Comparison of ENCODE assay signal across 1 cellular context in the genomic region with DNA sequence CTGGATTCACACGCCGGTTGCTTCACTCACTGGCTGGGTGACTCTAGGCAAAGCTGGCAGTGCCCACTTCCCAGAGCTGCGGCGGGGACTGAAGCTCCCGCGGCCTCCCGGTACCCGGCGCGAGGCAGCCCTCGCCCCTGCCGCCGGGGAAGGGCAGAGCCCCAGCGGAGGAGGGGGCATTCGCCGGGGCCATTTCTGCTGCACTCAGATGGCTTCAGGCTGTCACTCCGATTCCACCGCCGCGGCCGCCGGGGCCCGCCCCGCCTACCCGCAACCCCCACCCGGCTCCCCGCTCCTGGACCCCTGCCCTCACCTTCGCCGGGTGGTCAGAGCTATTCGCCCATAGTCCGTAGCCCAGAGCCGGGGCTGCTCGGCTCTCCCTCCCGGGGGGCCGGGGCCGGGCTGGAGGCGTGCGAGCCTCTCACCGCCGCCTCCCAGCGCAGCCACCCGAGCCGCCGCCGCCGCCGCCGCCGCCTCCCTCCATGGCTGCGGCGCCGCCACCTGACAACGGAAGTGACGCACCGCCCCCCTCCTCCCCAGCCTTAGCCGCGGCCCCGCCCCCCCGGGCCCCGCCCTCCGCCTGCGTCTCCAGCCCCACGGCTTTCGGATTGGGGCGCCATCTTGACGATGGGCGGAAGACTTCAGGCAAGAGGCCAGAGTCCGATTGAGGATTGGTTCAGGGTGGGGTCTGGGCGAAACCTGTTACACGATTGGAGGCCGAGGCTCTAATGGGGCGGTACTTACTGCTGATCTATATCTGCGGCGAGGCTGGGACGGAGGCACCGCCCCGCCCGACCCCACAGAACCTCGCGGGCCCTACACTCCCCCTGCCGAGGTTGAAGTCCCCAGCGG.
TF ChIP-seq lines count a peak whose summit lies in the region.

A gene with protein sequence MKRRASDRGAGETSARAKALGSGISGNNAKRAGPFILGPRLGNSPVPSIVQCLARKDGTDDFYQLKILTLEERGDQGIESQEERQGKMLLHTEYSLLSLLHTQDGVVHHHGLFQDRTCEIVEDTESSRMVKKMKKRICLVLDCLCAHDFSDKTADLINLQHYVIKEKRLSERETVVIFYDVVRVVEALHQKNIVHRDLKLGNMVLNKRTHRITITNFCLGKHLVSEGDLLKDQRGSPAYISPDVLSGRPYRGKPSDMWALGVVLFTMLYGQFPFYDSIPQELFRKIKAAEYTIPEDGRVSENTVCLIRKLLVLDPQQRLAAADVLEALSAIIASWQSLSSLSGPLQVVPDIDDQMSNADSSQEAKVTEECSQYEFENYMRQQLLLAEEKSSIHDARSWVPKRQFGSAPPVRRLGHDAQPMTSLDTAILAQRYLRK (minus strand): TSS at position 515 of the 852 bp plus-strand sequence. CDS start 24,592 bp downstream, outside the sequence.

TF ChIP-seq in HepG2, 621 proteins besides CTCF, POLR2A, EP300 and RAD21 (continued from another document and continues in another):
- TF ChIP-seq DZIP1 (CRISPR knock-in tag; IDR thresholded peaks at IDR 0.05) (no peak), ATF4 (CRISPR knock-in tag; IDR thresholded peaks at IDR 0.05) (no peak), IRF9 (CRISPR knock-in tag; IDR thresholded peaks at IDR 0.05; ENCODE audit: borderline replicate concordance) (no peak), SMAD1 (CRISPR knock-in tag; IDR thresholded peaks at IDR 0.05; ENCODE audit: borderline replicate concordance, low read depth) (no peak), ZNF660 (CRISPR knock-in tag; IDR thresholded peaks at IDR 0.05; ENCODE audit: borderline replicate concordance, low read depth) (no peak), ZBTB43 (CRISPR knock-in tag; conservative IDR thresholded peaks at IDR 0.05) (no peak), MIER2 (CRISPR knock-in tag; IDR thresholded peaks at IDR 0.05) (no peak), ZNF484 (CRISPR knock-in tag; IDR thresholded peaks at IDR 0.05; ENCODE audit: borderline replicate concordance, low read depth) (no peak), DR1 (CRISPR knock-in tag; IDR thresholded peaks at IDR 0.05) (no peak), RBFOX2 (IDR thresholded peaks at IDR 0.05; ENCODE audit: low read depth, low read length) (peak; percentile 81), KDM2A (CRISPR knock-in tag; IDR thresholded peaks at IDR 0.05; ENCODE audit: borderline replicate concordance, low read depth) (peak; percentile 29; the same call in 1 of the 2 replicates), EEA1 (CRISPR knock-in tag; IDR thresholded peaks at IDR 0.05; ENCODE audit: borderline replicate concordance) (no peak), YY1 (IDR thresholded peaks at IDR 0.05; ENCODE audit: insufficient read depth, insufficient replicate concordance, low read depth, low read length) (peak; percentile 98), ZNF709 (CRISPR knock-in tag; IDR thresholded peaks at IDR 0.05) (no peak), ZNF777 (CRISPR knock-in tag; IDR thresholded peaks at IDR 0.05) (no peak), GFI1 (CRISPR knock-in tag; IDR thresholded peaks at IDR 0.05; ENCODE audit: borderline replicate concordance) (no peak), NCOA1 (CRISPR knock-in tag; IDR thresholded peaks at IDR 0.05) (no peak), ZBTB25 (CRISPR knock-in tag; IDR thresholded peaks at IDR 0.05) (0 out of 2 replicates have a peak, but pooled peaks have one; percentile 13), CENPX (CRISPR knock-in tag; IDR thresholded peaks at IDR 0.05) (no peak), ZNF124 (CRISPR knock-in tag; IDR thresholded peaks at IDR 0.05) (no peak), TOE1 (CRISPR knock-in tag; IDR thresholded peaks at IDR 0.05) (no peak), ZNF382 (CRISPR knock-in tag; IDR thresholded peaks at IDR 0.05; ENCODE audit: borderline replicate concordance) (no peak), SAP130 (CRISPR knock-in tag; IDR thresholded peaks at IDR 0.05; ENCODE audit: low read depth) (peak; percentile 67), PAF1 (CRISPR knock-in tag; IDR thresholded peaks at IDR 0.05) (no peak), NFE2L2 (IDR thresholded peaks at IDR 0.05; ENCODE audit: low read length) (no peak), KLF9 (CRISPR knock-in tag; IDR thresholded peaks at IDR 0.05; ENCODE audit: low read depth) (no peak), ZNF101 (CRISPR knock-in tag; IDR thresholded peaks at IDR 0.05; ENCODE audit: borderline replicate concordance, low read depth) (no peak), ZNF850 (CRISPR knock-in tag; conservative IDR thresholded peaks at IDR 0.05) (no peak), ZSCAN25 (CRISPR knock-in tag; IDR thresholded peaks at IDR 0.05) (peak; percentile 71; the same call in 1 of the 2 replicates), ZNF713 (CRISPR knock-in tag; IDR thresholded peaks at IDR 0.05) (no peak), ATF1 (CRISPR knock-in tag; IDR thresholded peaks at IDR 0.05) (peak; percentile 71), HNRNPL (IDR thresholded peaks at IDR 0.05; ENCODE audit: low read depth, low read length) (no peak), ZBTB1 (CRISPR knock-in tag; IDR thresholded peaks at IDR 0.05; ENCODE audit: borderline replicate concordance) (no peak), CHD2 (IDR thresholded peaks at IDR 0.05; ENCODE audit: low read depth, low read length) (peak; percentile 75), TBP (CRISPR knock-in tag; IDR thresholded peaks at IDR 0.05) (no peak), MED1 (CRISPR knock-in tag; IDR thresholded peaks at IDR 0.05) (no peak; the same call in 1 of the 2 replicates), ZNF652 (CRISPR knock-in tag; IDR thresholded peaks at IDR 0.05; ENCODE audit: borderline replicate concordance, low read depth) (no peak)
- TF ChIP-seq, protein P1, sequence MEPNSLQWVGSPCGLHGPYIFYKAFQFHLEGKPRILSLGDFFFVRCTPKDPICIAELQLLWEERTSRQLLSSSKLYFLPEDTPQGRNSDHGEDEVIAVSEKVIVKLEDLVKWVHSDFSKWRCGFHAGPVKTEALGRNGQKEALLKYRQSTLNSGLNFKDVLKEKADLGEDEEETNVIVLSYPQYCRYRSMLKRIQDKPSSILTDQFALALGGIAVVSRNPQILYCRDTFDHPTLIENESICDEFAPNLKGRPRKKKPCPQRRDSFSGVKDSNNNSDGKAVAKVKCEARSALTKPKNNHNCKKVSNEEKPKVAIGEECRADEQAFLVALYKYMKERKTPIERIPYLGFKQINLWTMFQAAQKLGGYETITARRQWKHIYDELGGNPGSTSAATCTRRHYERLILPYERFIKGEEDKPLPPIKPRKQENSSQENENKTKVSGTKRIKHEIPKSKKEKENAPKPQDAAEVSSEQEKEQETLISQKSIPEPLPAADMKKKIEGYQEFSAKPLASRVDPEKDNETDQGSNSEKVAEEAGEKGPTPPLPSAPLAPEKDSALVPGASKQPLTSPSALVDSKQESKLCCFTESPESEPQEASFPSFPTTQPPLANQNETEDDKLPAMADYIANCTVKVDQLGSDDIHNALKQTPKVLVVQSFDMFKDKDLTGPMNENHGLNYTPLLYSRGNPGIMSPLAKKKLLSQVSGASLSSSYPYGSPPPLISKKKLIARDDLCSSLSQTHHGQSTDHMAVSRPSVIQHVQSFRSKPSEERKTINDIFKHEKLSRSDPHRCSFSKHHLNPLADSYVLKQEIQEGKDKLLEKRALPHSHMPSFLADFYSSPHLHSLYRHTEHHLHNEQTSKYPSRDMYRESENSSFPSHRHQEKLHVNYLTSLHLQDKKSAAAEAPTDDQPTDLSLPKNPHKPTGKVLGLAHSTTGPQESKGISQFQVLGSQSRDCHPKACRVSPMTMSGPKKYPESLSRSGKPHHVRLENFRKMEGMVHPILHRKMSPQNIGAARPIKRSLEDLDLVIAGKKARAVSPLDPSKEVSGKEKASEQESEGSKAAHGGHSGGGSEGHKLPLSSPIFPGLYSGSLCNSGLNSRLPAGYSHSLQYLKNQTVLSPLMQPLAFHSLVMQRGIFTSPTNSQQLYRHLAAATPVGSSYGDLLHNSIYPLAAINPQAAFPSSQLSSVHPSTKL (CRISPR knock-in tag; IDR thresholded peaks at IDR 0.05) = no peak
- TF ChIP-seq, protein P2, sequence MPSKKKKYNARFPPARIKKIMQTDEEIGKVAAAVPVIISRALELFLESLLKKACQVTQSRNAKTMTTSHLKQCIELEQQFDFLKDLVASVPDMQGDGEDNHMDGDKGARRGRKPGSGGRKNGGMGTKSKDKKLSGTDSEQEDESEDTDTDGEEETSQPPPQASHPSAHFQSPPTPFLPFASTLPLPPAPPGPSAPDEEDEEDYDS (CRISPR knock-in tag; IDR thresholded peaks at IDR 0.05) = peak; percentile 46; the same call in 1 of the 2 replicates
- TF ChIP-seq, protein P3, sequence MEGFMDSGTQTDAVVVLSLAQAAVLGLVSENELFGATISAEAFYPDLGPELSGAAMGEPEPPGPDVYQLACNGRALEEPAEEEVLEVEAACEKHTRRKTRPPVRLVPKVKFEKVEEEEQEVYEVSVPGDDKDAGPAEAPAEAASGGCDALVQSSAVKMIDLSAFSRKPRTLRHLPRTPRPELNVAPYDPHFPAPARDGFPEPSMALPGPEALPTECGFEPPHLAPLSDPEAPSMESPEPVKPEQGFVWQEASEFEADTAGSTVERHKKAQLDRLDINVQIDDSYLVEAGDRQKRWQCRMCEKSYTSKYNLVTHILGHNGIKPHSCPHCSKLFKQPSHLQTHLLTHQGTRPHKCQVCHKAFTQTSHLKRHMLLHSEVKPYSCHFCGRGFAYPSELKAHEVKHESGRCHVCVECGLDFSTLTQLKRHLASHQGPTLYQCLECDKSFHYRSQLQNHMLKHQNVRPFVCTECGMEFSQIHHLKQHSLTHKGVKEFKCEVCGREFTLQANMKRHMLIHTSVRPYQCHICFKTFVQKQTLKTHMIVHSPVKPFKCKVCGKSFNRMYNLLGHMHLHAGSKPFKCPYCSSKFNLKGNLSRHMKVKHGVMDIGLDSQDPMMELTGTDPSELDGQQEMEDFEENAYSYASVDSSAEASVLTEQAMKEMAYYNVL (CRISPR knock-in tag; IDR thresholded peaks at IDR 0.05; ENCODE audit: borderline replicate concordance) = no peak
- TF ChIP-seq, protein P4, sequence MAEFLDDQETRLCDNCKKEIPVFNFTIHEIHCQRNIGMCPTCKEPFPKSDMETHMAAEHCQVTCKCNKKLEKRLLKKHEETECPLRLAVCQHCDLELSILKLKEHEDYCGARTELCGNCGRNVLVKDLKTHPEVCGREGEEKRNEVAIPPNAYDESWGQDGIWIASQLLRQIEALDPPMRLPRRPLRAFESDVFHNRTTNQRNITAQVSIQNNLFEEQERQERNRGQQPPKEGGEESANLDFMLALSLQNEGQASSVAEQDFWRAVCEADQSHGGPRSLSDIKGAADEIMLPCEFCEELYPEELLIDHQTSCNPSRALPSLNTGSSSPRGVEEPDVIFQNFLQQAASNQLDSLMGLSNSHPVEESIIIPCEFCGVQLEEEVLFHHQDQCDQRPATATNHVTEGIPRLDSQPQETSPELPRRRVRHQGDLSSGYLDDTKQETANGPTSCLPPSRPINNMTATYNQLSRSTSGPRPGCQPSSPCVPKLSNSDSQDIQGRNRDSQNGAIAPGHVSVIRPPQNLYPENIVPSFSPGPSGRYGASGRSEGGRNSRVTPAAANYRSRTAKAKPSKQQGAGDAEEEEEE (CRISPR knock-in tag; IDR thresholded peaks at IDR 0.05; ENCODE audit: borderline replicate concordance) = no peak
